1 cellular context compared by ENCODE assay signal in the genomic region with DNA sequence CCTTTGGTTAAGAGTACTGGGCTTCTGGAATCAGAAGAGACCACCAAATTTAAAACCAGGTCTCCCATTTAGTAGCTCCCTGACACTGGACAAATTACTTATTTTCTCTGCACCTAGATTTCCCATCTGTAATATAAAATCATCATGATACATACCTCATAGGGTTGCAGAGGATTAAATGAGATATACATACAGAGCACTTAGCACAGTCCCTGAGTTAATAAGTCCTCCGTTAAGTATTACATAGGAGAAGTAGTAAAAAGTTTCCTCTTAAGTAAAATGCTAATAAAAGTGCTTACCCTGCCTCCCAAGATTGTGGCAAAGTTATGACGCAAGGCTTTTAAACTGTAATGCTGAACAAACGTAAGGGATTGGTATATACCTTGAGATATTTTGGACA.
A peak's percentile ranks its signal among the peaks of the same experiment; 100 is the strongest.
TF ChIP-seq lines count a peak whose summit lies in the region.

No MANE protein-coding gene starts in this region.

TF ChIP-seq in GM12878, 131 proteins besides CTCF, POLR2A, EP300 and RAD21 (continued from another document):
- TF ChIP-seq, protein P1, sequence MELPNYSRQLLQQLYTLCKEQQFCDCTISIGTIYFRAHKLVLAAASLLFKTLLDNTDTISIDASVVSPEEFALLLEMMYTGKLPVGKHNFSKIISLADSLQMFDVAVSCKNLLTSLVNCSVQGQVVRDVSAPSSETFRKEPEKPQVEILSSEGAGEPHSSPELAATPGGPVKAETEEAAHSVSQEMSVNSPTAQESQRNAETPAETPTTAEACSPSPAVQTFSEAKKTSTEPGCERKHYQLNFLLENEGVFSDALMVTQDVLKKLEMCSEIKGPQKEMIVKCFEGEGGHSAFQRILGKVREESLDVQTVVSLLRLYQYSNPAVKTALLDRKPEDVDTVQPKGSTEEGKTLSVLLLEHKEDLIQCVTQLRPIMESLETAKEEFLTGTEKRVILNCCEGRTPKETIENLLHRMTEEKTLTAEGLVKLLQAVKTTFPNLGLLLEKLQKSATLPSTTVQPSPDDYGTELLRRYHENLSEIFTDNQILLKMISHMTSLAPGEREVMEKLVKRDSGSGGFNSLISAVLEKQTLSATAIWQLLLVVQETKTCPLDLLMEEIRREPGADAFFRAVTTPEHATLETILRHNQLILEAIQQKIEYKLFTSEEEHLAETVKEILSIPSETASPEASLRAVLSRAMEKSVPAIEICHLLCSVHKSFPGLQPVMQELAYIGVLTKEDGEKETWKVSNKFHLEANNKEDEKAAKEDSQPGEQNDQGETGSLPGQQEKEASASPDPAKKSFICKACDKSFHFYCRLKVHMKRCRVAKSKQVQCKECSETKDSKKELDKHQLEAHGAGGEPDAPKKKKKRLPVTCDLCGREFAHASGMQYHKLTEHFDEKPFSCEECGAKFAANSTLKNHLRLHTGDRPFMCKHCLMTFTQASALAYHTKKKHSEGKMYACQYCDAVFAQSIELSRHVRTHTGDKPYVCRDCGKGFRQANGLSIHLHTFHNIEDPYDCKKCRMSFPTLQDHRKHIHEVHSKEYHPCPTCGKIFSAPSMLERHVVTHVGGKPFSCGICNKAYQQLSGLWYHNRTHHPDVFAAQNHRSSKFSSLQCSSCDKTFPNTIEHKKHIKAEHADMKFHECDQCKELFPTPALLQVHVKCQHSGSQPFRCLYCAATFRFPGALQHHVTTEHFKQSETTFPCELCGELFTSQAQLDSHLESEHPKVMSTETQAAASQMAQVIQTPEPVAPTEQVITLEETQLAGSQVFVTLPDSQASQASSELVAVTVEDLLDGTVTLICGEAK (IDR thresholded peaks at IDR 0.05; ENCODE audit: borderline replicate concordance), result peak; percentile 10; the same call in 1 of the 2 replicates
- no peak for TF ChIP-seq TARDBP (IDR thresholded peaks at IDR 0.05; ENCODE audit: borderline replicate concordance)
